ENCODE assay signal across 1 cellular context in the genomic region with DNA sequence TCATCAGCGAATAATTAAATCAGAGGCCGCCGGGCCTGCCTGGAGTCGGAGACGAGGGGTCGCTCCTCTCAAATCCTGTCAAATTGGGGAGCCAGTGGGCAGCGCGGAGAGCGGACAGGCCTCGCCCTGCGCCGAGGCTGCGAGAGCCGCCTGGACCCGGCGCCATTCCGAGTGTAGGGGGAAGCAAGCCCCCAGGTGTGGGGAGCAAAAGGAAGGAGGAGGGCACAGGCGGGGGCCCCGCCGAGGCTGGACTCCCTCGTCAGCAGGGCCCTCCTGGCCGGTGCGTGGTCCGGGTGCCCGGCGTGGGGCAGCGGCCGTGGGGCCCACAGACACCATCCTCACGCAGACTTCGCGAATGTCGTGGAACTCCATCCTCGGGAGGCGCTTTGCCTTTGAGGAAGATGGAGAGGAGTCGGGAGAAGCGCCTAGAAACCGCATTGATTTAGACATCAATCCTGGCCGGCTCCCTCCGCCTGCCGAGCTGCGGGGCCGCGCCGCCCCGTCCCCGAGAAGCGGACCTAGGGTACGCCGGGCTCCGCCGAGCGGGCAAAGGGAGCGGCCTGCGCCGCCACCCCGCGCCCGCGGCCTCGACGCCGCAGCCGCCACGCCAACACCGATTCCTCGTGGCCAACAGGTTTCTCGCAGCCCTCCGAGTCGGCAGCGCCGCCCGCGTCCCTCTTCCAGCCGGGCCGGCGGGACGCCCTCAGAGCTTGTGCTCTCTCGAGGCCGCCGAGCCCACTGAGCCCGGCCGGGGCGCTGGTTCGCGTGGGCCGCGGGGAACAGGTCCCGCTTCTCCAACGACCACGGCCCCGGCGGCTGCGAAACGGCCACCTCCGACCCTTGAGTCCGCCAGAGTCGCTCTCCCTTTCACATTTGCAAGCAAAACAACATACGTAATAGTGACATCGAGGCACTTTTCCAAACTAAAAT.
TF ChIP-seq lines count a peak whose summit lies in the region.

No MANE protein-coding gene starts in this region.

TF ChIP-seq in H1, 55 proteins besides CTCF, POLR2A, EP300 and RAD21:
- TF ChIP-seq CHD1 (IDR thresholded peaks at IDR 0.05; ENCODE audit: low read depth, low read length) (no peak), TCF12 (IDR thresholded peaks at IDR 0.05; ENCODE audit: low read depth, low read length) (no peak), POU5F1 (IDR thresholded peaks at IDR 0.05; ENCODE audit: low read depth, low read length) (no peak), ZNF274 (IDR thresholded peaks at IDR 0.05; ENCODE audit: borderline replicate concordance, extremely low read depth, low read length) (no peak), RNF2 (IDR thresholded peaks at IDR 0.05; ENCODE audit: borderline replicate concordance, low read depth, low read length, missing control alignments, poor library complexity, severe bottlenecking) (peak; percentile 99), KDM1A (IDR thresholded peaks at IDR 0.05; ENCODE audit: borderline replicate concordance, low read length) (no peak), YY1 (IDR thresholded peaks at IDR 0.05; ENCODE audit: low read depth, low read length) (no peak), CTBP2 (IDR thresholded peaks at IDR 0.05; ENCODE audit: borderline replicate concordance, insufficient read depth, insufficient read length, low read length) (no peak), CBX8 (IDR thresholded peaks at IDR 0.05; ENCODE audit: borderline replicate concordance, low read depth, low read length) (no peak), KDM4A (IDR thresholded peaks at IDR 0.05; ENCODE audit: low read depth, low read length, severe bottlenecking) (peak; percentile 65), JUN (IDR thresholded peaks at IDR 0.05; ENCODE audit: low read depth, low read length) (no peak), HDAC2 (IDR thresholded peaks at IDR 0.05; ENCODE audit: borderline replicate concordance in 1 of 2, low read depth in 2 of 2, low read length in 2 of 2) (no peak), ATF2 (IDR thresholded peaks at IDR 0.05; ENCODE audit: low read length) (no peak), SUZ12 (IDR thresholded peaks at IDR 0.05; ENCODE audit: low read length) (peak; percentile 99), SIN3A (conservative IDR thresholded peaks at IDR 0.05 in 1 of 2, IDR thresholded peaks at IDR 0.05 in 1 of 2; ENCODE audit: low read depth in 1 of 2, low read length in 2 of 2) (0 out of 4 replicates have a peak, but pooled peaks of 1 of the 2 experiments have one; percentile 15), NANOG (IDR thresholded peaks at IDR 0.05; ENCODE audit: insufficient read depth, low read depth, low read length, poor library complexity, severe bottlenecking) (no peak), SIRT6 (IDR thresholded peaks at IDR 0.05; ENCODE audit: low read length) (no peak), EZH2 (IDR thresholded peaks at IDR 0.05; ENCODE audit: low read depth, low read length, severe bottlenecking) (peak; percentile 96), ASH2L (IDR thresholded peaks at IDR 0.05; ENCODE audit: low read length) (peak; percentile 66)
- TF ChIP-seq, protein P1, sequence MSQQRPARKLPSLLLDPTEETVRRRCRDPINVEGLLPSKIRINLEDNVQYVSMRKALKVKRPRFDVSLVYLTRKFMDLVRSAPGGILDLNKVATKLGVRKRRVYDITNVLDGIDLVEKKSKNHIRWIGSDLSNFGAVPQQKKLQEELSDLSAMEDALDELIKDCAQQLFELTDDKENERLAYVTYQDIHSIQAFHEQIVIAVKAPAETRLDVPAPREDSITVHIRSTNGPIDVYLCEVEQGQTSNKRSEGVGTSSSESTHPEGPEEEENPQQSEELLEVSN (IDR thresholded peaks at IDR 0.05), result 0 out of 2 replicates have a peak, but pooled peaks have one; percentile 6
